ENCODE assay signal across 12 cellular contexts in genomic region chr13:78317030-78317429, GRCh38.
DNase-seq lines count a peak whose midpoint lies in the region; ATAC-seq and TF ChIP-seq lines count a peak whose summit lies in the region.
"Had no signal": no experiment of that assay in that cellular context is flagged by ENCODE, and none has a peak within 500 bp of the region (broad histone marks: within the 10 kb centered on the region; RNA-seq: fewer than 3 reads in every experiment).

No MANE protein-coding gene starts in this region.

- H3K9me3 ChIP-seq in Caco-2, result peaks cover 4% of the 10 kb centered on the region; the same call in 1 of the 2 replicates

- peaks cover 6% of the 10 kb centered on the region for H3K27me3 Mint-ChIP-seq in Caco-2 (ENCODE audit: insufficient read depth, unreplicated experiment)
- H3K27me3 Mint-ChIP-seq: stimulated activated memory B cell treated with anti-CD40 and anti-IgM and Interleukin-4, amounts not matched to agents 10 μg/mL and 1 μg/mL and 100 μg/mL, for 72 hours had no signal

- H3K27ac ChIP-seq in VCaP, result no peak overlapping the region

- H3K4me1 ChIP-seq in Caco-2, result no peaks in the 10 kb centered on the region

- no peaks in the 10 kb centered on the region for H3K36me3 ChIP-seq in Caco-2 (ENCODE audit: control insufficient read depth, insufficient read depth, low read length)

- CTCF ChIA-PET in Caco-2 (lab: Charles Lee) (no interaction called here), HEK293T (lab: Yijun Ruan, JAX) (no interaction called here)

- peak; percentile 82 for ATAC-seq in left lobe of liver
- ATAC-seq in HG03520 (IDR thresholded peaks at IDR 0.05; ENCODE audit: unreplicated experiment), result no peak
- ATAC-seq in activated CD4-positive, CD25-positive, alpha-beta regulatory T cell treated with anti-CD3 and anti-CD28 coated beads, Interleukin-2, amount 50 U/mL, for 24 hours, result no peak
- ATAC-seq: activated T-helper 17 cell treated with anti-CD3 and anti-CD28 coated beads, Interleukin-2, amount 50 U/mL, for 72 hours; stimulated activated memory B cell treated with anti-CD40 and anti-IgM and Interleukin-4, amounts not matched to agents 10 μg/mL and 1 μg/mL and 100 μg/mL, for 72 hours had no signal

- H3K27ac Mint-ChIP-seq in Caco-2 (ENCODE audit: unreplicated experiment), result no peak overlapping the region
- H3K27ac Mint-ChIP-seq: activated T-helper 17 cell treated with anti-CD3 and anti-CD28 coated beads, Interleukin-2, amount 50 U/mL, for 72 hours; stimulated activated memory B cell treated with anti-CD40 and anti-IgM and Interleukin-4, amounts not matched to agents 10 μg/mL and 1 μg/mL and 100 μg/mL, for 72 hours had no signal

- intact Hi-C loops in Caco-2 (cut with micrococcal nuclease; ENCODE audit: unreplicated experiment), result loop anchor here (1.0 to 10.0 kb wide), 4 partner anchors 180 to 661 kb away; partner anchors contain the start of gene POU4F1
- intact Hi-C loops in lower leg skin (cut with DNase I; ENCODE audit: low total_unique reads), result no loop called here

- H3K27me3 ChIP-seq in Caco-2 (replicated peaks; ENCODE audit: control insufficient read depth, insufficient read depth, low read length), result no peaks in the 10 kb centered on the region

- no peak for TF ChIP-seq POLR2A in lower leg skin (IDR thresholded peaks at IDR 0.05)

- no peaks in the 10 kb centered on the region for H3K9me3 Mint-ChIP-seq in Caco-2 (ENCODE audit: unreplicated experiment)
- H3K9me3 Mint-ChIP-seq: activated T-helper 17 cell treated with anti-CD3 and anti-CD28 coated beads, Interleukin-2, amount 50 U/mL, for 72 hours; stimulated activated memory B cell treated with anti-CD40 and anti-IgM and Interleukin-4, amounts not matched to agents 10 μg/mL and 1 μg/mL and 100 μg/mL, for 72 hours had no signal

- no peaks in the 10 kb centered on the region for H3K36me3 Mint-ChIP-seq in Caco-2 (ENCODE audit: insufficient read depth, unreplicated experiment)
- H3K36me3 Mint-ChIP-seq: stimulated activated memory B cell treated with anti-CD40 and anti-IgM and Interleukin-4, amounts not matched to agents 10 μg/mL and 1 μg/mL and 100 μg/mL, for 72 hours had no signal

- BruUV-seq in Caco-2 (replicated peaks; lab: Mats Ljungman, UMichigan), result no TSS peak

- no peak overlapping the region for H3K4me3 Mint-ChIP-seq in Caco-2 (ENCODE audit: unreplicated experiment)
- H3K4me3 Mint-ChIP-seq: activated T-helper 17 cell treated with anti-CD3 and anti-CD28 coated beads, Interleukin-2, amount 50 U/mL, for 72 hours; stimulated activated memory B cell treated with anti-CD40 and anti-IgM and Interleukin-4, amounts not matched to agents 10 μg/mL and 1 μg/mL and 100 μg/mL, for 72 hours had no signal

- no peak overlapping the region for H3K4me3 ChIP-seq in Caco-2 (ENCODE audit: low read depth, low read length)
- H3K4me3 ChIP-seq in lower leg skin (ENCODE audit: low read depth, poor library complexity, severe bottlenecking), result no peak overlapping the region

- DNase-seq in Caco-2 (peak in 1 of 2 experiments; percentile 6), HEK293T (ENCODE audit: extremely low spot score) (peak; percentile 55), left lobe of liver (ENCODE audit: low spot score) (no peak), lower leg skin (ENCODE audit: low spot score in 2 of 2) (no peak), mesenteric fat pad (ENCODE audit: low spot score) (no peak)
- DNase-seq: kidney glomerular epithelial cell, NCI-H2029 treated with DMSO at 0.1 percent for 48 hours had no signal

- H3K4me1 Mint-ChIP-seq in Caco-2 (ENCODE audit: low read depth, unreplicated experiment), result no peaks in the 10 kb centered on the region
- H3K4me1 Mint-ChIP-seq: activated T-helper 17 cell treated with anti-CD3 and anti-CD28 coated beads, Interleukin-2, amount 50 U/mL, for 72 hours; stimulated activated memory B cell treated with anti-CD40 and anti-IgM and Interleukin-4, amounts not matched to agents 10 μg/mL and 1 μg/mL and 100 μg/mL, for 72 hours had no signal

- POLR2A ChIA-PET in Caco-2 (lab: Charles Lee) (no interaction called here), HEK293T (lab: Yijun Ruan, JAX) (no interaction called here)

- TF ChIP-seq CTCF in Caco-2 (IDR thresholded peaks at IDR 0.05; ENCODE audit: insufficient read depth in 1 of 2, low read depth in 1 of 2, low read length in 1 of 2, severe bottlenecking in 1 of 2, unreplicated experiment in 1 of 2) (peak; percentile 23 to 55), VCaP (conservative IDR thresholded peaks at IDR 0.05) (peak; percentile 85), lower leg skin (IDR thresholded peaks at IDR 0.05) (no peak)

TF ChIP-seq in HEK293T, 16 proteins besides CTCF, POLR2A, EP300 and RAD21:
- no peak for TF ChIP-seq FOXM1 (IDR thresholded peaks at IDR 0.05; ENCODE audit: borderline replicate concordance)
- TF ChIP-seq ZNF384 (IDR thresholded peaks at IDR 0.05), result 0 out of 2 replicates have a peak, but pooled peaks have one; percentile 11

Comparison
In these comparisons a context has a peak if more than half of its experiments do, and no peak if none do; other contexts are left out.
1. CTCF ChIP-seq: peak in Caco-2 (2 of 2) and VCaP (single experiment); none in lower leg skin (0 of 3).